In the genomic region with DNA sequence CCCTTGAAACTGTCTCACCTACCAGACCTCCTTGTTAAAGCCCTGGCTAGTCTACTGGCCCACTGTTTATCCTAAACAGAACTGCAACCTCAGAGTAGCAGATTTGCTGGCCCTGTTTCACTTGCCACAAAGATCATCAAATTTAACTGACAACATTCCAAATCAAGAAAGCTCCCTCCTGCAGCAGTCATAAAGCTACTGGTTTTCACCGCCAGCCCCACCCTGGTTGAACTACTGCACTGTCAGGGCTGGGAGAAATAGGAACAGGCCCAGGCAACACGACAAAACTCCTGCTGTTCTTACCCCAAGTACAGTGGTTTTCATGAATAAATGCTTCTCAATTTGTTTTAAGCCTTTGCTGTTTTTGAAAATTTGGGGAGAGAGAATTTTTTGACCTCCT, we compare ENCODE assay signal across 1 cellular context.
TF ChIP-seq lines count a peak whose summit lies in the region.

No MANE protein-coding gene starts in this region.

TF ChIP-seq in H1, 55 proteins besides CTCF, POLR2A, EP300 and RAD21:
- no peak for TF ChIP-seq CBX5 (IDR thresholded peaks at IDR 0.05; ENCODE audit: low read depth, low read length)
- TF ChIP-seq NRF1 (IDR thresholded peaks at IDR 0.05; ENCODE audit: low read depth, low read length) = no peak
- no peak for TF ChIP-seq CHD1 (IDR thresholded peaks at IDR 0.05; ENCODE audit: low read depth, low read length)
- TF ChIP-seq SIRT6 (IDR thresholded peaks at IDR 0.05; ENCODE audit: low read length) = no peak
- TF ChIP-seq, protein P1, sequence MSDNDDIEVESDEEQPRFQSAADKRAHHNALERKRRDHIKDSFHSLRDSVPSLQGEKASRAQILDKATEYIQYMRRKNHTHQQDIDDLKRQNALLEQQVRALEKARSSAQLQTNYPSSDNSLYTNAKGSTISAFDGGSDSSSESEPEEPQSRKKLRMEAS (IDR thresholded peaks at IDR 0.05) = no peak
- no peak for TF ChIP-seq GABPA (IDR thresholded peaks at IDR 0.05; ENCODE audit: borderline replicate concordance, insufficient read depth, low read length)
- TF ChIP-seq TCF12 (IDR thresholded peaks at IDR 0.05; ENCODE audit: low read depth, low read length) = no peak
- TF ChIP-seq BACH1 (IDR thresholded peaks at IDR 0.05; ENCODE audit: low read length) = no peak
- TF ChIP-seq SP1 (IDR thresholded peaks at IDR 0.05; ENCODE audit: low read depth, low read length) = no peak
- TF ChIP-seq HDAC2 (IDR thresholded peaks at IDR 0.05; ENCODE audit: borderline replicate concordance in 1 of 2, low read depth in 2 of 2, low read length in 2 of 2) = no peak
- no peak for TF ChIP-seq CEBPB (IDR thresholded peaks at IDR 0.05; ENCODE audit: low read depth, low read length)
- no peak for TF ChIP-seq CTBP2 (IDR thresholded peaks at IDR 0.05; ENCODE audit: borderline replicate concordance, insufficient read depth, insufficient read length, low read length)
- TF ChIP-seq SAP30 (IDR thresholded peaks at IDR 0.05; ENCODE audit: insufficient read depth, insufficient replicate concordance, low read length) = no peak
- TF ChIP-seq BRCA1 (IDR thresholded peaks at IDR 0.05; ENCODE audit: low read depth, low read length) = no peak
- TF ChIP-seq SIN3A (conservative IDR thresholded peaks at IDR 0.05 in 1 of 2, IDR thresholded peaks at IDR 0.05 in 1 of 2; ENCODE audit: low read depth in 1 of 2, low read length in 2 of 2) = no peak
